In the genomic region with DNA sequence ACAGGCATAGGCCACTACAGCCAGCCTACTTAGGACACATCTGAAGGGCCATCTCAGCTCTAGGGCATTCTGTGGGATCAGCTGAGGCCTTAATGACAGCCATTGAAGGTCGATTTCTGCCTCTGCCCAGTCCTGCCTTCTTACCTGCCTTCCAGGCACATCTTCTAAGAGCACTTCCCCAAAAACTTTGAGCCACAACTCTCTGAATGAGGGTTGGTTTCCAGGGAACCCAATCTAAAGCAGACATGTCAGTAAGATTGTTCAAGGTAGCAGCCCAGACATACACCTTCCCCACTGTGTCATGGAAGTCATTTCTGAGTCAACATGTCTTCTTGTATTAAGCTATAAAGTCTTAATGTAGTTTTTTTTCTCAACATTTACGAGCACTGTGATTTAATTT, we compare ENCODE assay signal across 25 cellular contexts.
"Had no signal": no experiment of that assay in that cellular context is flagged by ENCODE, and none has a peak within 500 bp of the region (broad histone marks: within the 10 kb centered on the region; RNA-seq: fewer than 3 reads in every experiment).

No MANE protein-coding gene starts in this region.

- H3K36me3 Mint-ChIP-seq: naive thymus-derived CD4-positive, alpha-beta T cell; natural killer cell treated with Interleukin-12 subunit alpha and Interleukin-12 subunit beta and Interleukin-15 and Interleukin-18, amount 100 ng/mL, for 72 hours; stimulated activated memory B cell treated with anti-CD40 and anti-IgM and Interleukin-4, amounts not matched to agents 10 μg/mL and 1 μg/mL and 100 μg/mL, for 72 hours had no signal

- ATAC-seq: naive thymus-derived CD4-positive, alpha-beta T cell; natural killer cell treated with Interleukin-12 subunit alpha and Interleukin-12 subunit beta and Interleukin-15 and Interleukin-18, amount 100 ng/mL, for 72 hours; right cardiac atrium; stimulated activated memory B cell treated with anti-CD40 and anti-IgM and Interleukin-4, amounts not matched to agents 10 μg/mL and 1 μg/mL and 100 μg/mL, for 72 hours; stimulated activated naive CD8-positive, alpha-beta T cell treated with anti-CD3 and anti-CD28 coated beads, Interleukin-15, Interleukin-2, amounts not matched to agents 100 U/mL and 50 U/mL, for 24 hours; upper lobe of right lung had no signal

- H3K9me3 Mint-ChIP-seq: immature natural killer cell; naive thymus-derived CD4-positive, alpha-beta T cell; natural killer cell treated with Interleukin-12 subunit alpha and Interleukin-12 subunit beta and Interleukin-15 and Interleukin-18, amount 100 ng/mL, for 72 hours; neural crest cell; stimulated activated memory B cell treated with anti-CD40 and anti-IgM and Interleukin-4, amounts not matched to agents 10 μg/mL and 1 μg/mL and 100 μg/mL, for 72 hours had no signal

- H3K4me1 ChIP-seq: left ventricle myocardium inferior, pancreas, prostate gland, spleen, stomach, testis, thyroid gland, upper lobe of right lung, uterus had no signal

- H3K4me3 Mint-ChIP-seq: immature natural killer cell; naive thymus-derived CD4-positive, alpha-beta T cell; natural killer cell treated with Interleukin-12 subunit alpha and Interleukin-12 subunit beta and Interleukin-15 and Interleukin-18, amount 100 ng/mL, for 72 hours; neural crest cell; stimulated activated memory B cell treated with anti-CD40 and anti-IgM and Interleukin-4, amounts not matched to agents 10 μg/mL and 1 μg/mL and 100 μg/mL, for 72 hours had no signal

- DNase-seq: hypothalamus; immature natural killer cell; left ventricle myocardium inferior; midbrain; naive thymus-derived CD4-positive, alpha-beta T cell; nucleus accumbens; pancreas; retina; right cardiac atrium; stimulated activated CD4-positive, alpha-beta T cell treated with anti-CD3 and anti-CD28 coated beads, Interleukin-4, amount 100 ng/mL, for 24 hours; stimulated activated naive CD8-positive, alpha-beta T cell treated with anti-CD3 and anti-CD28 coated beads, Interleukin-15, Interleukin-2, amounts not matched to agents 100 U/mL and 50 U/mL, for 24 hours; stomach; testis; thyroid gland; trophoblast cell; uterus had no signal

- H3K27me3 ChIP-seq: pancreas, sigmoid colon, spleen, stomach, testis, thyroid gland, upper lobe of right lung, uterus had no signal

- H3K4me1 Mint-ChIP-seq: neural crest cell; stimulated activated memory B cell treated with anti-CD40 and anti-IgM and Interleukin-4, amounts not matched to agents 10 μg/mL and 1 μg/mL and 100 μg/mL, for 72 hours had no signal

- H3K27me3 Mint-ChIP-seq: natural killer cell treated with Interleukin-12 subunit alpha and Interleukin-12 subunit beta and Interleukin-15 and Interleukin-18, amount 100 ng/mL, for 72 hours; stimulated activated memory B cell treated with anti-CD40 and anti-IgM and Interleukin-4, amounts not matched to agents 10 μg/mL and 1 μg/mL and 100 μg/mL, for 72 hours had no signal

- H3K27ac ChIP-seq: left ventricle myocardium inferior, pancreas, prostate gland, sigmoid colon, spleen, stomach, testis, thyroid gland, upper lobe of right lung, uterus had no signal

- H3K36me3 ChIP-seq: left ventricle myocardium inferior, pancreas, prostate gland, sigmoid colon, spleen, stomach, thyroid gland, upper lobe of right lung, uterus had no signal

- H3K9me3 ChIP-seq: left ventricle myocardium inferior, mucosa of descending colon, pancreas, prostate gland, sigmoid colon, spleen, stomach, testis, thyroid gland, upper lobe of right lung, uterus had no signal

- H3K4me3 ChIP-seq: left ventricle myocardium inferior, lung, mucosa of descending colon, pancreas, prostate gland, sigmoid colon, spleen, stomach, testis, thyroid gland, upper lobe of right lung, uterus had no signal

- H3K27ac Mint-ChIP-seq: immature natural killer cell; natural killer cell treated with Interleukin-12 subunit alpha and Interleukin-12 subunit beta and Interleukin-15 and Interleukin-18, amount 100 ng/mL, for 72 hours; stimulated activated memory B cell treated with anti-CD40 and anti-IgM and Interleukin-4, amounts not matched to agents 10 μg/mL and 1 μg/mL and 100 μg/mL, for 72 hours had no signal
